ENCODE assay signal across 8 cellular contexts in the genomic region with DNA sequence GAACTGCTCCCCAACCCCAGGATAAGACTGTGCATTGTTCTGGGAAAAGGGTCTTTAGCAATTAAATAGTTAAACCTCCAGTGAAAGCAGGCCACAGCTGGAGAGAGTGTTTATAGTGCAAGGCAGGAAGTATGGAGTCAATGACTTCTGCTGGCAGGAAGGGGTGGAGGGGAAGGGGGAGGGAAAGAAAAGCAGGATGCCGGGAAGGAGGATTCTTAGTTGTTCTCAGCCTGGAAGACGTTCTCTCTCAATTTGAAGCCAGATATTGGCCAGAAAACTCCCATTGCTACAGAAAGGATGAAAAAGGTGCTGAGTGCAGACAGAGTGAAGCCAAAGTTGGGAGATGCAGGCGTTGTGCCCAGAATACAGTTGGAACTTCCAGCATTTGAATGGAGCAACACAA. TPM values are rescaled to one million over a fixed set of nuclear protein-coding genes. Genes with fewer than 3 reads are reported as not detected.
DNase-seq lines count a peak whose midpoint lies in the region; ATAC-seq and TF ChIP-seq lines count a peak whose summit lies in the region.

No MANE protein-coding gene starts in this region.

- peak overlapping the region; percentile 32 for H3K4me3 ChIP-seq in left ventricle myocardium inferior
- H3K4me3 ChIP-seq in retinal pigment epithelial cell (ENCODE audit: low read length) = peak overlapping the region; percentile 0

- peak; percentile 12 for DNase-seq in HFFc6
- peak; percentile 59 for DNase-seq in left ventricle myocardium inferior
- no peak for DNase-seq in retinal pigment epithelial cell (ENCODE audit: low read depth)
- DNase-seq in activated CD8-positive, alpha-beta memory T cell treated with anti-CD3 and anti-CD28 coated beads for 24 hours = no peak
- no peak for DNase-seq in T-helper 2 cell treated with Interferon-gamma antibody and Interleukin-4, amounts not matched to agents 5 μg/mL and 100 μg/mL, for 36 hours (ENCODE audit: low spot score)

- H3K27me3 Mint-ChIP-seq in HFFc6 (ENCODE audit: insufficient read depth) = no peaks in the 10 kb centered on the region; the same call in 1 of the 2 replicates
- peaks cover 9% of the 10 kb centered on the region for H3K27me3 Mint-ChIP-seq in T-helper 2 cell treated with Interferon-gamma antibody and Interleukin-4, amounts not matched to agents 5 μg/mL and 100 μg/mL, for 36 hours (ENCODE audit: low read depth)

- intact Hi-C loops in left ventricle myocardium inferior (cut with micrococcal nuclease) = no loop called here

- H3K9me3 ChIP-seq in left ventricle myocardium inferior (replicated peaks) = no peaks in the 10 kb centered on the region

- H3K9me3 Mint-ChIP-seq in HFFc6 = no peaks in the 10 kb centered on the region
- H3K9me3 Mint-ChIP-seq in T-helper 2 cell treated with Interferon-gamma antibody and Interleukin-4, amounts not matched to agents 5 μg/mL and 100 μg/mL, for 36 hours = no peaks in the 10 kb centered on the region

- H3K4me3 Mint-ChIP-seq in HFFc6 = peak overlapping the region; percentile 69
- H3K4me3 Mint-ChIP-seq in T-helper 2 cell treated with Interferon-gamma antibody and Interleukin-4, amounts not matched to agents 5 μg/mL and 100 μg/mL, for 36 hours = no peak overlapping the region

- ATAC-seq in SK-N-SH treated with all-trans-retinoic acid at 6 μM for 48 hours (peak; percentile 86), GM21576 (IDR thresholded peaks at IDR 0.05; ENCODE audit: unreplicated experiment) (no peak), HG03159 (IDR thresholded peaks at IDR 0.05; ENCODE audit: unreplicated experiment) (no peak)

- H3K27me3 ChIP-seq in left ventricle myocardium inferior (ENCODE audit: low read depth) = no peaks in the 10 kb centered on the region

- H3K4me1 Mint-ChIP-seq in HFFc6 (ENCODE audit: low read depth) = peaks cover 22% of the 10 kb centered on the region
- H3K4me1 Mint-ChIP-seq in T-helper 2 cell treated with Interferon-gamma antibody and Interleukin-4, amounts not matched to agents 5 μg/mL and 100 μg/mL, for 36 hours (ENCODE audit: low read depth) = no peaks in the 10 kb centered on the region

- peak overlapping the region; percentile 77 for H3K27ac ChIP-seq in left ventricle myocardium inferior (replicated peaks)

- H3K4me1 ChIP-seq in left ventricle myocardium inferior = peaks cover 24% of the 10 kb centered on the region

- no peaks in the 10 kb centered on the region for H3K36me3 ChIP-seq in left ventricle myocardium inferior

- TF ChIP-seq CTCF in HFFc6 (IDR thresholded peaks at IDR 0.05) = no peak
- no peak for TF ChIP-seq CTCF in left ventricle myocardium inferior (IDR thresholded peaks at IDR 0.05; ENCODE audit: borderline replicate concordance)
- TF ChIP-seq CTCF in retinal pigment epithelial cell (conservative IDR thresholded peaks at IDR 0.05; ENCODE audit: low read depth, low read length) = no peak

- H3K36me3 Mint-ChIP-seq in HFFc6 (ENCODE audit: low read depth) = no peaks in the 10 kb centered on the region
- no peaks in the 10 kb centered on the region for H3K36me3 Mint-ChIP-seq in T-helper 2 cell treated with Interferon-gamma antibody and Interleukin-4, amounts not matched to agents 5 μg/mL and 100 μg/mL, for 36 hours (ENCODE audit: low read depth)

- peak overlapping the region; percentile 83 for H3K27ac Mint-ChIP-seq in HFFc6
- no peak overlapping the region for H3K27ac Mint-ChIP-seq in T-helper 2 cell treated with Interferon-gamma antibody and Interleukin-4, amounts not matched to agents 5 μg/mL and 100 μg/mL, for 36 hours

TF ChIP-seq in SK-N-SH treated with all-trans-retinoic acid at 6 μM for 48 hours, 23 proteins besides CTCF, POLR2A, EP300 and RAD21:
- TF ChIP-seq TCF4 (CRISPR knock-in tag; IDR thresholded peaks at IDR 0.05; ENCODE audit: borderline replicate concordance) (peak; percentile 50; the same call in 1 of the 2 replicates), ISL1 (CRISPR knock-in tag; IDR thresholded peaks at IDR 0.05) (no peak)

RNA-seq across cellular contexts. Expression of a gene that starts 35.7 kb away (rescaled TPM):
- 10 to 100 TPM; 39.6 to 64.6 (median 59.4) TPM for total RNA-seq in HFFc6 (2021; fragmentation: NEBNext Ultra II Directional; extraction: Animal tissue kit (Norgen Biotek cat#: 25700))
- 22.6 TPM for total RNA-seq in left ventricle myocardium inferior

Comparison
In these comparisons a context has a peak if more than half of its experiments do, and no peak if none do; other contexts are left out.
1. DNase-seq: peak in HFFc6 (single experiment) and left ventricle myocardium inferior (single experiment); none in retinal pigment epithelial cell (single experiment), activated CD8-positive, alpha-beta memory T cell treated with anti-CD3 and anti-CD28 coated beads for 24 hours (single experiment) and T-helper 2 cell treated with Interferon-gamma antibody and Interleukin-4, amounts not matched to agents 5 μg/mL and 100 μg/mL, for 36 hours (single experiment).